ENCODE assay signal across 25 cellular contexts in genomic region chr2:73009177-73009839, GRCh38.
"Had no signal": no experiment of that assay in that cellular context is flagged by ENCODE, and none has a peak within 500 bp of the region (broad histone marks: within the 10 kb centered on the region; RNA-seq: fewer than 3 reads in every experiment).

No MANE protein-coding gene starts in this region.

- H3K9me3 ChIP-seq: esophagus squamous epithelium, pancreas, psoas muscle, stomach, testis, uterus had no signal

- DNase-seq: activated CD4-positive, alpha-beta T cell treated with anti-CD3 and anti-CD28 coated beads for 48 hours; activated CD4-positive, alpha-beta T cell treated with anti-CD3 and anti-CD28 coated beads, Interleukin-2, amount 50 U/mL, for 48 hours; activated CD8-positive, alpha-beta memory T cell treated with anti-CD3 and anti-CD28 coated beads, Interleukin-2, amount 50 U/mL, for 48 hours; activated gamma-delta T cell; activated naive CD4-positive, alpha-beta T cell treated with anti-CD3 and anti-CD28 coated beads, Interleukin-2, amount 10 ng/mL, durations not matched to agents 7 days and 5 days; activated naive CD8-positive, alpha-beta T cell treated with anti-CD3 and anti-CD28 coated beads, Interleukin-2, amount 10 ng/mL, durations not matched to agents 7 days and 5 days; activated T-cell treated with anti-CD3 and anti-CD28 coated beads, Interleukin-2, amount 50 U/mL, for 4 hours; brain microvascular endothelial cell; effector CD4-positive, alpha-beta T cell; esophagus squamous epithelium; foreskin melanocyte; left ventricle myocardium superior; psoas muscle; stimulated activated CD4-positive, alpha-beta T cell treated with anti-CD3 and anti-CD28 coated beads, Interleukin-1b, Interleukin-23, amount 100 ng/mL, for 48 hours; stimulated activated CD4-positive, alpha-beta T cell treated with anti-CD3 and anti-CD28 coated beads, Interleukin-4, amount 100 ng/mL, for 4 hours; stimulated activated CD8-positive, alpha-beta memory T cell treated with anti-CD3 and anti-CD28 coated beads, Interleukin-4, amount 100 ng/mL, for 48 hours; stomach; T-helper 17 cell; T1000; testis; WERI-Rb-1 had no signal

- H3K36me3 ChIP-seq: brain microvascular endothelial cell, pancreas, uterus, WERI-Rb-1 had no signal

- H3K4me1 ChIP-seq: esophagus squamous epithelium, pancreas, psoas muscle, stomach, testis, uterus had no signal

- H3K27me3 ChIP-seq: brain microvascular endothelial cell, esophagus squamous epithelium, pancreas, stomach, testis, uterus had no signal

- H3K4me3 ChIP-seq: esophagus squamous epithelium, pancreas, psoas muscle, smooth muscle cell, stomach, testis, uterus had no signal

- H3K27ac ChIP-seq: brain microvascular endothelial cell, epithelial cell of prostate, esophagus squamous epithelium, pancreas, psoas muscle, stomach, testis, uterus, WERI-Rb-1 had no signal
